ENCODE assay signal across 18 cellular contexts in the genomic region with DNA sequence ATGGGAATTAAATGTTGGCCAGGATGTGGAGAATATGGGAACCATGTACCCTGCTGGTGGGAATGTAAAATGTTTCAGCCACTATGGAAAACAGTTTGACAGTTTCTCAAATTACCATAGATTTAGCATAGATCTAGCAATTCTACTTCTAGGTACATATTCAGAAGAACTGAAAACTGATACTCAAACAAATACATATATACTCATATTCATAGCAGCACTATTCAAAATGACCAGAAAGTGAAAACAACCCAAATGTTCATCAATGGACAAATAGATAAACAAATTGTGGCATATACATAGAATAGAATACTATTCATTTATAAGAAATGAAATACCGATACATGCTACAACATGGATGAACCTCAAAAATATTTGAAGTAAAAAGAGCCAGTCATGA.
DNase-seq lines count a peak whose midpoint lies in the region; ATAC-seq and TF ChIP-seq lines count a peak whose summit lies in the region.
"Had no signal": no experiment of that assay in that cellular context is flagged by ENCODE, and none has a peak within 500 bp of the region (broad histone marks: within the 10 kb centered on the region; RNA-seq: fewer than 3 reads in every experiment).

No MANE protein-coding gene starts in this region.

- H3K4ac ChIP-seq in H9 (ENCODE audit: low read depth, low read length): no peak overlapping the region

- no peaks in the 10 kb centered on the region for H3K9me3 Mint-ChIP-seq in H9
- no peaks in the 10 kb centered on the region for H3K9me3 Mint-ChIP-seq in chondrocyte (ENCODE audit: low read depth)
- H3K9me3 Mint-ChIP-seq in type B pancreatic cell: no peaks in the 10 kb centered on the region
- H3K9me3 Mint-ChIP-seq: T-helper 2 cell treated with Interferon-gamma antibody and Interleukin-4, amounts not matched to agents 5 μg/mL and 100 μg/mL, for 36 hours had no signal

- no peak overlapping the region for H4K5ac ChIP-seq in H9 (ENCODE audit: insufficient read length, low read depth, low read length)

- no peak overlapping the region for H4K91ac ChIP-seq in H9 (ENCODE audit: insufficient read length, low read depth, low read length)

- H3T11ph ChIP-seq in H9 (ENCODE audit: low read length): no peak overlapping the region

- no peak overlapping the region for H2BK120ac ChIP-seq in H9 (ENCODE audit: low read depth, low read length, poor library complexity, severe bottlenecking)

- H3K23me2 ChIP-seq in H9 (ENCODE audit: insufficient read length, low read depth, low read length, poor library complexity, severe bottlenecking): no peaks in the 10 kb centered on the region

- ATAC-seq in GM18867 (IDR thresholded peaks at IDR 0.05; ENCODE audit: unreplicated experiment): peak; percentile 84
- ATAC-seq in GM21786 (IDR thresholded peaks at IDR 0.05; ENCODE audit: unreplicated experiment): no peak
- ATAC-seq in HG02970 (IDR thresholded peaks at IDR 0.05; ENCODE audit: low FRiP score, unreplicated experiment): no peak

- no peak overlapping the region for H3K18ac ChIP-seq in H9 (ENCODE audit: insufficient read length, low read depth, low read length)

- H3K14ac ChIP-seq in H9 (ENCODE audit: insufficient read depth, low read length): no peak overlapping the region

- no peaks in the 10 kb centered on the region for H4K20me1 ChIP-seq in H9 (ENCODE audit: control insufficient read depth, insufficient read depth, insufficient read length)

- H2BK15ac ChIP-seq in H9 (ENCODE audit: low read depth, low read length): no peak overlapping the region

- H3K27ac Mint-ChIP-seq in H9 (no peak overlapping the region), chondrocyte (ENCODE audit: unreplicated experiment) (no peak overlapping the region), type B pancreatic cell (no peak overlapping the region)
- H3K27ac Mint-ChIP-seq: CD4-positive, CD25-positive, alpha-beta regulatory T cell; T-helper 2 cell treated with Interferon-gamma antibody and Interleukin-4, amounts not matched to agents 5 μg/mL and 100 μg/mL, for 36 hours had no signal

- no peak overlapping the region for H3K9ac ChIP-seq in H9 (ENCODE audit: extremely low read depth, insufficient read length, low read length)
- H3K9ac ChIP-seq: KMS-11 had no signal

- peaks cover 0 to 4% of the 10 kb centered on the region in 2 experiments; a peak in 1 of 4 replicates for H3K4me1 Mint-ChIP-seq in H9
- H3K4me1 Mint-ChIP-seq in chondrocyte (ENCODE audit: low read depth): no peaks in the 10 kb centered on the region
- no peaks in the 10 kb centered on the region for H3K4me1 Mint-ChIP-seq in type B pancreatic cell (ENCODE audit: unreplicated experiment)
- H3K4me1 Mint-ChIP-seq: CD4-positive, CD25-positive, alpha-beta regulatory T cell had no signal

- no peak overlapping the region for H2AFZ ChIP-seq in H9 (ENCODE audit: low read length)

- H3K27me3 Mint-ChIP-seq in H9 (ENCODE audit: low read depth): no peaks in the 10 kb centered on the region
- H3K27me3 Mint-ChIP-seq in chondrocyte (ENCODE audit: low read depth): no peaks in the 10 kb centered on the region
- peaks cover 4% of the 10 kb centered on the region for H3K27me3 Mint-ChIP-seq in type B pancreatic cell
- H3K27me3 Mint-ChIP-seq: CD4-positive, CD25-positive, alpha-beta regulatory T cell had no signal

- H2BK20ac ChIP-seq in H9 (ENCODE audit: low read depth, low read length, poor library complexity, severe bottlenecking): no peak overlapping the region

- H3K36me3 Mint-ChIP-seq in H9 (ENCODE audit: insufficient read depth in 1 of 3, low read depth in 3 of 3): no peaks in the 10 kb centered on the region; a peak in 1 of 7 replicates
- peaks cover 1% of the 10 kb centered on the region for H3K36me3 Mint-ChIP-seq in chondrocyte (ENCODE audit: low read depth)
- H3K36me3 Mint-ChIP-seq in type B pancreatic cell: no peaks in the 10 kb centered on the region
- H3K36me3 Mint-ChIP-seq: CD4-positive, CD25-positive, alpha-beta regulatory T cell had no signal

- H3K27me3 ChIP-seq in H9 (ENCODE audit: insufficient read depth, low read length): no peaks in the 10 kb centered on the region

- WGBS in H9 (ENCODE audit: extremely low coverage, insufficient read length, low lambda C conversion rate): no CpG with 5 or more reads among the region's 1 CpG

- H3K79me2 ChIP-seq in H9 (ENCODE audit: insufficient read depth, low read length): no peaks in the 10 kb centered on the region

- no peaks in the 10 kb centered on the region for H3K4me1 ChIP-seq in H9 (ENCODE audit: insufficient read depth, low read length)
- H3K4me1 ChIP-seq: Caco-2 had no signal

- H3K4me3 Mint-ChIP-seq in H9 (no peak overlapping the region), chondrocyte (ENCODE audit: unreplicated experiment) (no peak overlapping the region), type B pancreatic cell (no peak overlapping the region)
- H3K4me3 Mint-ChIP-seq: CD4-positive, CD25-positive, alpha-beta regulatory T cell; T-helper 2 cell treated with Interferon-gamma antibody and Interleukin-4, amounts not matched to agents 5 μg/mL and 100 μg/mL, for 36 hours had no signal

- H3K23ac ChIP-seq in H9 (ENCODE audit: insufficient read length, low read depth, low read length): no peak overlapping the region

- no peak overlapping the region for H3K4me2 ChIP-seq in H9 (ENCODE audit: insufficient read depth, insufficient read length, low read length)
- H3K4me2 ChIP-seq: KMS-11 had no signal

- no peak overlapping the region for H3K27ac ChIP-seq in H9 (ENCODE audit: insufficient read length, low read depth, low read length)
- H3K27ac ChIP-seq: KMS-11 had no signal

- DNase-seq in H9: no peak
- no peak for DNase-seq in chondrocyte (ENCODE audit: low spot score)
- DNase-seq in type B pancreatic cell (ENCODE audit: extremely low spot score, unreplicated experiment): no peak
- DNase-seq in DMS114 treated with DMSO at 0.1 percent for 48 hours (lab: John Stamatoyannopoulos, UW; ENCODE audit: unreplicated experiment): no peak
- DNase-seq: ACHN; AML-193; Caco-2; CD4-positive, CD25-positive, alpha-beta regulatory T cell; DMS79 treated with DMSO at 0.1 percent for 48 hours; HCEC 1CT; NCI-H146; NCI-H2081; NCI-H510A had no signal

- no peak overlapping the region for H4K8ac ChIP-seq in H9 (replicated peaks; ENCODE audit: insufficient read length, low read depth, low read length)

- H3K79me1 ChIP-seq in H9 (ENCODE audit: insufficient read depth, low read depth, low read length, poor library complexity, severe bottlenecking): no peaks in the 10 kb centered on the region

- H2BK5ac ChIP-seq in H9 (ENCODE audit: insufficient read length, low read length): no peak overlapping the region

- H3K9me3 ChIP-seq in H9 (ENCODE audit: control insufficient read depth, low read depth, low read length): no peaks in the 10 kb centered on the region
- H3K9me3 ChIP-seq: Caco-2 had no signal

- H2BK12ac ChIP-seq in H9 (ENCODE audit: insufficient read length, low read depth, low read length): no peak overlapping the region

- no peak overlapping the region for H3K56ac ChIP-seq in H9 (ENCODE audit: insufficient read length, low read depth, low read length)

- TF ChIP-seq CTCF in H9 (conservative IDR thresholded peaks at IDR 0.05) (peak; percentile 42; the same call in 2 of the 3 replicates), chondrocyte (IDR thresholded peaks at IDR 0.05) (peak; percentile 43), type B pancreatic cell (conservative IDR thresholded peaks at IDR 0.05) (peak; percentile 44)

- no peak overlapping the region for H2AK5ac ChIP-seq in H9 (ENCODE audit: insufficient read length, low read length)
